Comparison of ENCODE assay signal across 21 cellular contexts in the genomic region with DNA sequence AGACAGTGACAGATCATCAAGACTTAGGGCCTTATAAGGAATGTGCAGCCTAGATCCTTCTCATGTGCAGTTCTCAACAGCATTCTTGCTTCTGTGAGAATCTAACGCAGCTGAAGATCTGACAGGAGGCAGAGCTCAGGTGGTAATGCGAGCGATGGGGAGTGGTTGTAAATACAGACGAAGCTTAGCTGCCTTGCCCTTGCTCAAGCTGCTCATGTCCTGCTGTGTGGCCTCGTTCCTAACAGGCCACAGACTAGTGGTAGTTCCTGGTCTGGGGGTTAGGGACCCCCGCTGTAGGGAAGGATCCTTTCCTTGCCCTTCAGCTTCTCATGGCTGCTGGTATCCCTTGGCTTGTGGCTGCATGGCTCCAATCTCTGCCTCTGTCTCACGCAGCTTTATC. TPM values are rescaled to one million over a fixed set of nuclear protein-coding genes. Genes with fewer than 3 reads are reported as not detected.
DNase-seq lines count a peak whose midpoint lies in the region; ATAC-seq, FAIRE-seq and TF ChIP-seq lines count a peak whose summit lies in the region.
"Had no signal": no experiment of that assay in that cellular context is flagged by ENCODE, and none has a peak within 500 bp of the region (broad histone marks: within the 10 kb centered on the region; RNA-seq: fewer than 3 reads in every experiment).

No MANE protein-coding gene starts in this region.

- no peak overlapping the region for H3K14ac ChIP-seq in H1 (ENCODE audit: insufficient read length)

- no peak overlapping the region for H2BK20ac ChIP-seq in H1 (ENCODE audit: low read length)

- H3K27me3 ChIP-seq in H1 (replicated peaks in 1 of 4; ENCODE audit: control insufficient read depth in 3 of 4, extremely low read depth in 1 of 4, insufficient read depth in 3 of 4, low read length in 3 of 4) (peaks cover 10 to 39% (median 33%) of the 10 kb centered on the region in 4 experiments), muscle layer of duodenum (ENCODE audit: low read depth, low read length) (peaks cover 3% of the 10 kb centered on the region), uterus (no peaks in the 10 kb centered on the region)

- H4K5ac ChIP-seq in H1 (ENCODE audit: insufficient read length, low read depth, low read length): no peak overlapping the region

- TF ChIP-seq CTCF in HEK293 (tag by site-specific recombination; IDR thresholded peaks at IDR 0.05): no peak
- no peak for TF ChIP-seq CTCF in H1 (IDR thresholded peaks at IDR 0.05; ENCODE audit: control extremely low read depth in 1 of 3, insufficient read depth in 1 of 3, low read depth in 1 of 3, low read length in 3 of 3)
- TF ChIP-seq CTCF in uterus (IDR thresholded peaks at IDR 0.05): no peak

- WGBS in H1 (ENCODE audit: extremely low coverage in 1 of 2, insufficient coverage in 1 of 2, insufficient read length in 1 of 2, insufficient replicate concordance in 2 of 2, low coverage in 1 of 2, low lambda C conversion rate in 2 of 2, missing lambda C conversion rate in 1 of 2), 2 experiments: 63% methylated on average over 7 of the region's 7 CpGs; no CpG with 5 or more reads in 1 of the 2 experiments

- intact Hi-C loops in uterus (cut with DNase I; ENCODE audit: low total_unique reads): no loop called here

- H3K27ac ChIP-seq in HEK293 (ENCODE audit: extremely low read depth, low read depth, low read length) (no peak overlapping the region), H1 (ENCODE audit: low read depth, low read length) (no peak overlapping the region), muscle layer of duodenum (ENCODE audit: low read length) (peak overlapping the region; percentile 56), uterus (no peak overlapping the region)
- H3K27ac ChIP-seq: GM23248 had no signal

- no peaks in the 10 kb centered on the region for H3K79me2 ChIP-seq in H1 (ENCODE audit: control insufficient read depth in 1 of 2, insufficient read depth in 2 of 2, low read length in 2 of 2)

- H3K4me1 ChIP-seq in HEK293 (ENCODE audit: control insufficient read depth, insufficient read depth, low read length) (peaks cover 5% of the 10 kb centered on the region), H1 (replicated peaks in 1 of 4; ENCODE audit: control insufficient read depth in 3 of 4, insufficient read depth in 4 of 4, low read length in 3 of 4) (peaks cover 0 to 6% (median 2%) of the 10 kb centered on the region in 4 experiments; a peak in 3 of 7 replicates), muscle layer of duodenum (ENCODE audit: control insufficient read depth in 1 of 2, insufficient read depth in 2 of 2, low read length in 2 of 2) (no peaks in the 10 kb centered on the region), uterus (no peaks in the 10 kb centered on the region)
- H3K4me1 ChIP-seq: HAP-1 had no signal

- TF ChIP-seq POLR2A in H1 (IDR thresholded peaks at IDR 0.05; ENCODE audit: control extremely low read depth in 1 of 2, low read depth in 2 of 2, low read length in 2 of 2): no peak
- no peak for TF ChIP-seq POLR2A in uterus (IDR thresholded peaks at IDR 0.05)

- no peak overlapping the region for H3K4me2 ChIP-seq in H1 (ENCODE audit: insufficient read depth in 1 of 2, low read depth in 2 of 2, low read length in 2 of 2)

- CTCF ChIA-PET in HEK293 (lab: Yijun Ruan, JAX) (interaction anchor here (0.6 to 6.2 kb wide), 3 partner anchors 9 to 565 kb away, joined by 3 to 60 read pairs (median 3); a partner anchor contains a TSS), H1 (lab: Charles Lee; ENCODE audit: partially characterized antibody) (interaction anchor here (2.0 to 2.1 kb wide), 2 partner anchors 123 to 152 kb away, joined by 6 read pairs; no protein-coding TSS in a partner anchor)

- H3K18ac ChIP-seq in H1 (ENCODE audit: extremely low read depth, low read length): no peak overlapping the region

- no peak overlapping the region for H3K56ac ChIP-seq in H1 (replicated peaks; ENCODE audit: insufficient read length, low read depth, low read length)

- H3K4ac ChIP-seq in H1 (replicated peaks; ENCODE audit: insufficient read length, low read depth, low read length): no peak overlapping the region

- no peak overlapping the region for H3K4me3 ChIP-seq in HEK293 (ENCODE audit: low read depth, low read length)
- H3K4me3 ChIP-seq in H1 (ENCODE audit: extremely low read depth in 1 of 4, insufficient read depth in 2 of 4, low read depth in 3 of 4, low read length in 4 of 4): no peak overlapping the region
- H3K4me3 ChIP-seq in muscle layer of duodenum (ENCODE audit: low read depth in 1 of 2, low read length in 2 of 2): no peak overlapping the region
- H3K4me3 ChIP-seq in uterus: no peak overlapping the region
- H3K4me3 ChIP-seq: GM23248, HAP-1 had no signal

- TF ChIP-seq EP300 in H1 (IDR thresholded peaks at IDR 0.05; ENCODE audit: borderline replicate concordance in 1 of 2, low read depth in 2 of 2, low read length in 2 of 2): no peak

- 0 out of 2 replicates have a peak overlapping the region, but pooled peaks have one; percentile 49 for H2AK5ac ChIP-seq in H1 (ENCODE audit: low read depth, low read length)

- H2AFZ ChIP-seq in H1 (ENCODE audit: low read length): no peak overlapping the region
- H2AFZ ChIP-seq: GM23248 had no signal

- no peak for ATAC-seq in GM18870 (IDR thresholded peaks at IDR 0.05; ENCODE audit: unreplicated experiment)

- H3K36me3 ChIP-seq in HEK293 (ENCODE audit: control insufficient read depth in 2 of 2, insufficient read depth in 1 of 2, low read length in 2 of 2): no peaks in the 10 kb centered on the region
- H3K36me3 ChIP-seq in H1 (ENCODE audit: control insufficient read depth in 2 of 4, insufficient read depth in 4 of 4, low read length in 3 of 4): no peaks in the 10 kb centered on the region
- H3K36me3 ChIP-seq in muscle layer of duodenum (ENCODE audit: control insufficient read depth in 1 of 2, insufficient read depth in 2 of 2, low read length in 2 of 2): no peaks in the 10 kb centered on the region
- H3K36me3 ChIP-seq in uterus: no peaks in the 10 kb centered on the region
- H3K36me3 ChIP-seq: HAP-1 had no signal

- no peaks in the 10 kb centered on the region for H4K20me1 ChIP-seq in H1 (replicated peaks in 1 of 2; ENCODE audit: control insufficient read depth in 1 of 2, insufficient read depth in 2 of 2, low read length in 2 of 2)

- H4K91ac ChIP-seq in H1 (replicated peaks; ENCODE audit: insufficient read length, low read length): no peak overlapping the region

- H3K9ac ChIP-seq in H1 (replicated peaks in 1 of 4; ENCODE audit: extremely low read depth in 1 of 4, low read depth in 3 of 4, low read length in 3 of 4): no peak overlapping the region
- H3K9ac ChIP-seq: GM23248 had no signal

- H3K79me1 ChIP-seq in H1 (ENCODE audit: low read depth, low read length): no peaks in the 10 kb centered on the region

- POLR2A ChIA-PET in HEK293 (lab: Yijun Ruan, JAX) (no interaction called here), H1 (lab: Charles Lee; ENCODE audit: partially characterized antibody) (no interaction called here)

- no peak overlapping the region for H3K23ac ChIP-seq in H1 (ENCODE audit: insufficient read length)

- H2BK12ac ChIP-seq in H1 (ENCODE audit: low read depth, low read length): 0 out of 2 replicates have a peak overlapping the region, but pooled peaks have one; percentile 39

- no peak overlapping the region for H2BK15ac ChIP-seq in H1 (ENCODE audit: low read length)

- H2BK5ac ChIP-seq in H1 (ENCODE audit: low read depth, low read length): no peak overlapping the region

- H3K9me3 ChIP-seq in HEK293 (ENCODE audit: control insufficient read depth, insufficient read depth, low read depth, low read length) (no peaks in the 10 kb centered on the region), H1 (ENCODE audit: insufficient read depth in 2 of 2, low read depth in 1 of 2, low read length in 1 of 2) (no peaks in the 10 kb centered on the region), muscle layer of duodenum (ENCODE audit: control insufficient read depth in 1 of 2, low read length in 2 of 2) (no peaks in the 10 kb centered on the region), uterus (no peaks in the 10 kb centered on the region)
- H3K9me3 ChIP-seq: HAP-1 had no signal

- FAIRE-seq in H1 (lab: Jason Lieb, UNC): no peak
- FAIRE-seq: GM12891, GM18507, H54 had no signal

- DNase-seq in H1 (ENCODE audit: low read depth in 1 of 2, low spot score in 2 of 2) (no peak), uterus (no peak), midbrain (lab: John Stamatoyannopoulos, UW) (no peak)
- DNase-seq: C1 segment of cervical spinal cord; Calu3; CD4-positive, alpha-beta memory T cell; COR-L47; DMS53; DMS79 treated with DMSO at 0.1 percent for 48 hours; GF-D8; GM23248 had no signal

- no peak for TF ChIP-seq RAD21 in H1 (IDR thresholded peaks at IDR 0.05 in 1 of 2, conservative IDR thresholded peaks at IDR 0.05 in 1 of 2; ENCODE audit: low read depth in 2 of 2, low read length in 2 of 2)

- H2BK120ac ChIP-seq in H1 (replicated peaks; ENCODE audit: low read depth, low read length): no peak overlapping the region

- no peaks in the 10 kb centered on the region for H3K23me2 ChIP-seq in H1 (ENCODE audit: low read depth, low read length)

- no peak overlapping the region for H4K8ac ChIP-seq in H1 (ENCODE audit: extremely low read depth, insufficient read depth, low read length)

TF ChIP-seq in HEK293, 187 proteins besides CTCF, POLR2A, EP300 and RAD21 (continues in another document):
- TF ChIP-seq ZNF610 (tag by site-specific recombination; IDR thresholded peaks at IDR 0.05; ENCODE audit: borderline replicate concordance): peak; percentile 100

RNA-seq across cellular contexts. Expression of a gene that starts 10.3 kb away (rescaled TPM):
- total RNA-seq in H1 (2021; fragmentation: NEBNext Ultra II Directional; extraction: Animal tissue kit (Norgen Biotek cat#: 25700)): 2.0 and 2.3 TPM in 2 replicates
- 2.0 and 3.6 TPM in 2 replicates for polyA plus RNA-seq in H1 (2011; rRNA removed)
- 2.2 TPM for polyA plus RNA-seq in H1 (2011; cell fraction: cytosol; rRNA removed)
- polyA plus RNA-seq in H1 (2011; cell fraction: nucleus; rRNA removed): 4.4 TPM
- polyA plus RNA-seq in H1 (2012, experiment 1 of 2): 1.5 to 2.2 TPM (median 2.1 TPM) in 4 replicates
- 1.9 TPM for polyA plus RNA-seq in H1 (2012, experiment 2 of 2)
- polyA plus RNA-seq in H1 (2013, experiment 1 of 2): 2.0 TPM
- polyA plus RNA-seq in H1 (2013, experiment 2 of 2): 2.1 TPM
- polyA minus RNA-seq in H1 (2011; rRNA and poly(A)+ RNA removed): 1.2 and 1.4 TPM in 2 replicates
- 2.0 TPM for polyA minus RNA-seq in H1 (2011; cell fraction: cytosol; rRNA and poly(A)+ RNA removed)
- polyA minus RNA-seq in H1 (2011; cell fraction: nucleus; rRNA and poly(A)+ RNA removed): 6.2 TPM
- total RNA-seq in uterus: 10 to 100 TPM in 2 of 4 donors, 1 to 10 TPM in 2; 3.3 to 19.2 (median 10.4) TPM
- total RNA-seq: CD4-positive, alpha-beta memory T cell; G401 had no signal

RNA-seq across cellular contexts. Expression of a gene that starts 45.5 kb away (rescaled TPM):
- 4.3 and 4.5 TPM in 2 replicates for total RNA-seq in H1 (2021; fragmentation: NEBNext Ultra II Directional; extraction: Animal tissue kit (Norgen Biotek cat#: 25700))
- polyA plus RNA-seq in H1 (2011; rRNA removed): 2.7 and 4.2 TPM in 2 replicates
- polyA plus RNA-seq in H1 (2011; cell fraction: cytosol; rRNA removed): 2.9 TPM
- polyA plus RNA-seq in H1 (2011; cell fraction: nucleus; rRNA removed): 6.8 TPM
- polyA plus RNA-seq in H1 (2012, experiment 1 of 2): 3.5 to 6.0 TPM (median 3.9 TPM) in 4 replicates
- polyA plus RNA-seq in H1 (2012, experiment 2 of 2): 2.5 TPM
- 3.0 TPM for polyA plus RNA-seq in H1 (2013, experiment 1 of 2)
- 2.9 TPM for polyA plus RNA-seq in H1 (2013, experiment 2 of 2)
- polyA minus RNA-seq in H1 (2011; rRNA and poly(A)+ RNA removed): 4.7 and 5.2 TPM in 2 replicates
- polyA minus RNA-seq in H1 (2011; cell fraction: cytosol; rRNA and poly(A)+ RNA removed): 4.8 TPM
- polyA minus RNA-seq in H1 (2011; cell fraction: nucleus; rRNA and poly(A)+ RNA removed): 6.2 TPM
- 10 to 100 TPM in 2 of 4 donors, 1 to 10 TPM in 2; 1.6 to 12.0 (median 8.4) TPM for total RNA-seq in uterus
- total RNA-seq: A172, Calu3, Daoy had no signal
- polyA plus RNA-seq: GM23248 had no signal
